8 cellular contexts compared by ENCODE assay signal in the genomic region with DNA sequence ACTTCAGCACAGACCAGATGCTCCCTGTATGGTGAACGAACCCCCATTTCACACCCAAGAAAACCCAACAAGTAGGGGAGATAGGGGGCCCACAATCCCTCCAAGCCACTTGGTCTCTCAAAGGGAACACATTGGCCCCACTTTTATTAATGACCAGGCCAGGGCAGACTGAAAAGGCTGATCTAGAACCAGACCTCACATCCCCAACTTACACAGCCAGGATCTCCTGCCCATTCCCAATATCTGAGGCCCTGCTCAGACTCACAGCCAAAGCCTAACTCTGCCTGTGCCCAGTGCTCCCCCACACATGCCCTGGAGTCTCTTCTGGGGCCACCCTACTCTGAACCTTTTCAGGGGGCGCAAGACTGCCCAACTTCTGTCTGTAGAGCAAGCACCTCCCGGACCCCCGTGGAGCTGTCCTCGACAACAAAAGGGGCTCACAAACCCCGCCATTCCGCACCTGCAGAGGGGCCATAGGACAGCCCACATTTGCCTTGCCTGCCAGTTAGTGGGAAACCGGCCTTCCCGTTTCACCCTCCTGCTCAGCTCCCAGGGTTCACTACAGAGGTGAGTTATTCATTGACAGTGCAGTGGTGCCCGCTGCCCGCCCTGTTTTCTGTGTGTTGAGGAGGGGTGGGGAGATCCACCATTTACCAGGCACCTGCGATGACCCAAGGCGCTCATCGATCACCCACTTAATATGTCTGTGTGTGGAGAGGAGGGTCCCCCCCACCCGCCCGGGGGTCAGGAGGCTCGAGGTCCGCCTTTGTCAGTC. TPM values are rescaled to one million over a fixed set of nuclear protein-coding genes. Genes with fewer than 3 reads are reported as not detected.
DNase-seq lines count a peak whose midpoint lies in the region; FAIRE-seq and TF ChIP-seq lines count a peak whose summit lies in the region.

No MANE protein-coding gene starts in this region.

- peaks cover 10% of the 10 kb centered on the region for H3K36me3 Mint-ChIP-seq in progenitor cell of endocrine pancreas (ENCODE audit: insufficient read depth)

- DNase-seq in GM19239 (ENCODE audit: insufficient read length, low spot score), result no peak
- DNase-seq in RWPE1 (ENCODE audit: low spot score), result no peak
- DNase-seq in fibroblast of the aortic adventitia (ENCODE audit: low read depth), result no peak
- peak; percentile 62 for DNase-seq in progenitor cell of endocrine pancreas (ENCODE audit: low spot score, unreplicated experiment)
- no peak for DNase-seq in foreskin melanocyte
- no peak for DNase-seq in GM19240 (ENCODE audit: insufficient read length, low spot score)
- DNase-seq in activated naive CD4-positive, alpha-beta T cell (lab: John Stamatoyannopoulos, UW), result no peak
- no peak for DNase-seq in activated CD4-positive, alpha-beta T cell treated with anti-CD3 and anti-CD28 coated beads for 4 hours

- no peaks in the 10 kb centered on the region for H3K9me3 Mint-ChIP-seq in progenitor cell of endocrine pancreas (ENCODE audit: low read depth)

- peak overlapping the region; percentile 88 for H3K4me3 Mint-ChIP-seq in progenitor cell of endocrine pancreas (ENCODE audit: low read depth)

- FAIRE-seq in GM19239 (lab: Jason Lieb, UNC), result peak; percentile 33

- H3K27me3 Mint-ChIP-seq in progenitor cell of endocrine pancreas, result no peaks in the 10 kb centered on the region

- H3K4me3 ChIP-seq in fibroblast of the aortic adventitia (ENCODE audit: low read depth, low read length), result peak overlapping the region; percentile 74

- peak overlapping the region; percentile 97 for H3K27ac Mint-ChIP-seq in progenitor cell of endocrine pancreas

- POLR2A ChIA-PET in RWPE1 (lab: Yijun Ruan, JAX; ENCODE audit: low non-redundant PET), result interaction anchor here (0.6 kb wide), 1 partner anchor 9 kb away, joined by 3 read pairs; no protein-coding TSS in a partner anchor

- peak overlapping the region; percentile 99 for H3K27ac ChIP-seq in RWPE1

- CTCF ChIA-PET in RWPE1 (lab: Yijun Ruan, JAX), result no interaction called here

- TF ChIP-seq CTCF in RWPE1 (conservative IDR thresholded peaks at IDR 0.05; ENCODE audit: low read depth) (no peak), fibroblast of the aortic adventitia (IDR thresholded peaks at IDR 0.05; ENCODE audit: insufficient read depth, low read length) (no peak), progenitor cell of endocrine pancreas (IDR thresholded peaks at IDR 0.05; ENCODE audit: unreplicated experiment) (no peak)

- H3K4me1 Mint-ChIP-seq in progenitor cell of endocrine pancreas (ENCODE audit: low read depth), result peaks cover 58% of the 10 kb centered on the region

RNA-seq across cellular contexts. Expression of a gene that starts 1.6 kb away (rescaled TPM):
- total RNA-seq in fibroblast of the aortic adventitia (ENCODE audit: low replicate concordance) (30.0 and 59.5 TPM in 2 replicates), progenitor cell of endocrine pancreas (535 and 543 TPM in 2 replicates)

RNA-seq across cellular contexts. Expression of a gene that starts 11.6 kb away (rescaled TPM):
- total RNA-seq in fibroblast of the aortic adventitia (ENCODE audit: low replicate concordance) (19.3 and 38.0 TPM in 2 replicates), progenitor cell of endocrine pancreas (11.4 and 13.2 TPM in 2 replicates)

RNA-seq across cellular contexts. Expression of a gene that starts 11.8 kb away (rescaled TPM):
- total RNA-seq in fibroblast of the aortic adventitia (ENCODE audit: low replicate concordance) (234 and 390 TPM in 2 replicates), progenitor cell of endocrine pancreas (236 and 253 TPM in 2 replicates)

RNA-seq across cellular contexts. Expression of a gene that starts 18.3 kb away (rescaled TPM):
- total RNA-seq in fibroblast of the aortic adventitia (ENCODE audit: low replicate concordance), result 4.0 and 14.5 TPM in 2 replicates
- 13.8 and 15.2 TPM in 2 replicates for total RNA-seq in progenitor cell of endocrine pancreas

RNA-seq across cellular contexts. Expression of a gene that starts 56.3 kb away (rescaled TPM):
- total RNA-seq in fibroblast of the aortic adventitia (ENCODE audit: low replicate concordance) (0.27 TPM in 1 of 2 replicates, not detected in the other), progenitor cell of endocrine pancreas (0.20 and 0.38 TPM in 2 replicates)
